8 cellular contexts compared by ENCODE assay signal in the genomic region with DNA sequence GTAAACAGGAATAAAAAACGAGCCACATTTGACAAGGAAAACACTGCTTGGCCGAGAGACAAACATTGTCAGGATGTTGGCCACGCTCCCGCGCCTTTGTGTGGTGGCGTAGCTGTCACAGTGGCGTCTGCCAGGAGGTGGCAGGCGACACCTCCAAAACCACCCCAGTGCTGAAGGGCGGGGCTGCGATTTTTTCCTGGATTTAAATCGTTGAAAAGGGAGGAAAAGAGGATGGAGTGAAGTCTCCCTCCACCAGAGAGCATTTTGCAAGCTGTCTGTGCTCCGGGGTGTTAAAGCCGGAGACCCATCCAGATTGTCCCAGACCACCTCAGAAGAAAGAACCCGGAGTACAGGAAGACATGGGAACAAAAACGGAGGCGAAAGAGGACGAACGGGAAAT. TPM values are rescaled to one million over a fixed set of nuclear protein-coding genes. Genes with fewer than 3 reads are reported as not detected.
DNase-seq lines count a peak whose midpoint lies in the region; ATAC-seq, FAIRE-seq and TF ChIP-seq lines count a peak whose summit lies in the region.

No MANE protein-coding gene starts in this region.

- peak in 2 of 3 donors; percentile 37 to 47 for DNase-seq in CD4-positive, CD25-positive, alpha-beta regulatory T cell
- peak; percentile 66 for DNase-seq in HT-29 (ENCODE audit: low spot score)
- DNase-seq in RWPE1 (ENCODE audit: low spot score) = peak; percentile 49
- peak; percentile 36 for DNase-seq in astrocyte (ENCODE audit: low read depth)
- DNase-seq in heart right ventricle = peak; percentile 88 to 89
- peak; percentile 89 for DNase-seq in pons (ENCODE audit: low spot score)
- DNase-seq in OCI-M2 (lab: John Stamatoyannopoulos, UW; ENCODE audit: unreplicated experiment) = no peak

- TF ChIP-seq CTCF in RWPE1 (conservative IDR thresholded peaks at IDR 0.05; ENCODE audit: low read depth) = peak; percentile 60
- peak; percentile 65 for TF ChIP-seq CTCF in astrocyte (IDR thresholded peaks at IDR 0.05; ENCODE audit: insufficient read depth, low read depth, low read length)
- TF ChIP-seq CTCF in heart right ventricle (IDR thresholded peaks at IDR 0.05) = peak; percentile 85 to 97 (median 86)

- H4K20me1 ChIP-seq in astrocyte (ENCODE audit: insufficient read depth, low read length) = peaks cover 23% of the 10 kb centered on the region

- peaks cover 25% of the 10 kb centered on the region for H3K36me3 ChIP-seq in CD4-positive, CD25-positive, alpha-beta regulatory T cell (ENCODE audit: control insufficient read depth, insufficient read depth, low read length)
- H3K36me3 ChIP-seq in astrocyte (ENCODE audit: insufficient read depth, low read length) = peaks cover 9% of the 10 kb centered on the region
- H3K36me3 ChIP-seq in heart right ventricle = peaks cover 0 to 33% (median 8%) of the 10 kb centered on the region in 9 donors

- peak overlapping the region in 1 of 3 donors; percentile 67 for H3K27ac Mint-ChIP-seq in CD4-positive, CD25-positive, alpha-beta regulatory T cell
- H3K27ac Mint-ChIP-seq in astrocyte (ENCODE audit: unreplicated experiment) = peak overlapping the region; percentile 29

- intact Hi-C loops in heart right ventricle (cut with DNase I) = loop anchor here (1.0 to 10.0 kb wide), 10 partner anchors 50 to 262 kb away; no protein-coding TSS in a partner anchor

- peaks cover 26% of the 10 kb centered on the region for H3K36me3 Mint-ChIP-seq in CD4-positive, CD25-positive, alpha-beta regulatory T cell
- peaks cover 30% of the 10 kb centered on the region for H3K36me3 Mint-ChIP-seq in astrocyte (ENCODE audit: low read depth, unreplicated experiment)

- WGBS in heart right ventricle, 2 donors = 5% methylated on average over 18 of the region's 18 CpGs

- no peak overlapping the region for H3K27ac ChIP-seq in CD4-positive, CD25-positive, alpha-beta regulatory T cell (ENCODE audit: insufficient read depth, low read length, poor library complexity, severe bottlenecking)
- peak overlapping the region; percentile 98 for H3K27ac ChIP-seq in RWPE1
- no peak overlapping the region for H3K27ac ChIP-seq in astrocyte (ENCODE audit: low read depth, low read length)
- peak overlapping the region in 9 of 10 donors; percentile 25 to 71 (median 55) for H3K27ac ChIP-seq in heart right ventricle

- FAIRE-seq in astrocyte (lab: Jason Lieb, UNC) = peak; percentile 80

- no peaks in the 10 kb centered on the region for H3K27me3 Mint-ChIP-seq in CD4-positive, CD25-positive, alpha-beta regulatory T cell
- no peaks in the 10 kb centered on the region for H3K27me3 Mint-ChIP-seq in astrocyte (ENCODE audit: low read depth, unreplicated experiment)

- CTCF ChIA-PET in RWPE1 (lab: Yijun Ruan, JAX) = interaction anchor here (0.6 to 2.8 kb wide), 7 partner anchors 30 to 202 kb away, joined by 3 to 32 read pairs (median 4); a partner anchor contains a TSS

- no peaks in the 10 kb centered on the region for H3K27me3 ChIP-seq in CD4-positive, CD25-positive, alpha-beta regulatory T cell (ENCODE audit: control insufficient read depth, insufficient read depth, low read length)
- H3K27me3 ChIP-seq in astrocyte (ENCODE audit: insufficient read depth, low read length) (no peaks in the 10 kb centered on the region), heart right ventricle (no peaks in the 10 kb centered on the region)

- H3K79me2 ChIP-seq in astrocyte (ENCODE audit: insufficient read depth, low read length) = peaks cover 3% of the 10 kb centered on the region

- H2AFZ ChIP-seq in astrocyte (ENCODE audit: low read depth, low read length) = no peak overlapping the region

- no peaks in the 10 kb centered on the region for H3K4me1 ChIP-seq in CD4-positive, CD25-positive, alpha-beta regulatory T cell (ENCODE audit: control insufficient read depth, insufficient read depth, low read length, poor library complexity, severe bottlenecking)
- H3K4me1 ChIP-seq in astrocyte (ENCODE audit: insufficient read depth, low read length) (peaks cover 16% of the 10 kb centered on the region), heart right ventricle (peaks cover 0 to 36% (median 15%) of the 10 kb centered on the region in 9 donors)

- H3K9me3 Mint-ChIP-seq in CD4-positive, CD25-positive, alpha-beta regulatory T cell = no peaks in the 10 kb centered on the region
- H3K9me3 Mint-ChIP-seq in astrocyte (ENCODE audit: unreplicated experiment) = no peaks in the 10 kb centered on the region

- H3K9ac ChIP-seq in astrocyte (ENCODE audit: low read length) = peak overlapping the region; percentile 19

- H3K4me3 Mint-ChIP-seq in CD4-positive, CD25-positive, alpha-beta regulatory T cell = no peak overlapping the region
- H3K4me3 Mint-ChIP-seq in astrocyte (ENCODE audit: unreplicated experiment) = no peak overlapping the region

- H3K4me3 ChIP-seq in CD4-positive, CD25-positive, alpha-beta regulatory T cell (ENCODE audit: low read depth, low read length) = no peak overlapping the region
- no peak overlapping the region for H3K4me3 ChIP-seq in astrocyte (ENCODE audit: insufficient read depth, low read depth, low read length)
- peak overlapping the region in 9 of 10 donors; percentile 27 to 53 (median 43) for H3K4me3 ChIP-seq in heart right ventricle

- POLR2A ChIA-PET in RWPE1 (lab: Yijun Ruan, JAX; ENCODE audit: low non-redundant PET) = no interaction called here

- ATAC-seq in CD4-positive, CD25-positive, alpha-beta regulatory T cell (ENCODE audit: low read depth in 2 of 2) = peak; percentile 55 to 70
- peak; percentile 40 to 90 (median 78) for ATAC-seq in heart right ventricle
- ATAC-seq in HG02981 (IDR thresholded peaks at IDR 0.05; ENCODE audit: unreplicated experiment) = no peak

- H3K9me3 ChIP-seq in CD4-positive, CD25-positive, alpha-beta regulatory T cell (ENCODE audit: control insufficient read depth in 2 of 2, low read length in 2 of 2) = no peaks in the 10 kb centered on the region
- no peaks in the 10 kb centered on the region for H3K9me3 ChIP-seq in astrocyte (ENCODE audit: insufficient read depth, low read depth, low read length)
- H3K9me3 ChIP-seq in heart right ventricle = no peaks in the 10 kb centered on the region

- H3K4me2 ChIP-seq in astrocyte (ENCODE audit: low read length) = peak overlapping the region; percentile 68

- H3K4me1 Mint-ChIP-seq in CD4-positive, CD25-positive, alpha-beta regulatory T cell = peaks cover 0 to 6% (median 5%) of the 10 kb centered on the region in 4 donors
- peaks cover 18% of the 10 kb centered on the region for H3K4me1 Mint-ChIP-seq in astrocyte (ENCODE audit: low read depth, unreplicated experiment)

RNA-seq across cellular contexts. Expression of a gene that starts 12.7 kb away (rescaled TPM):
- total RNA-seq in CD4-positive, CD25-positive, alpha-beta regulatory T cell = 36.2 TPM
- polyA plus RNA-seq in CD4-positive, CD25-positive, alpha-beta regulatory T cell = 10 to 100 TPM; 23.2 to 33.1 (median 29.4) TPM
- total RNA-seq in HT-29 (2014; rRNA removed; shearing (Covaris generic)) = 22.3 and 26.0 TPM in 2 replicates
- total RNA-seq in astrocyte (7.7 and 8.3 TPM in 2 replicates), heart right ventricle (10 to 100 TPM; 16.0 to 23.7 (median 20.5) TPM)
- 10 to 100 TPM; 11.6 to 20.8 TPM for polyA plus RNA-seq in heart right ventricle

RNA-seq across cellular contexts. Expression of a gene that starts 12.8 kb away (rescaled TPM):
- 65.0 TPM for total RNA-seq in CD4-positive, CD25-positive, alpha-beta regulatory T cell
- polyA plus RNA-seq in CD4-positive, CD25-positive, alpha-beta regulatory T cell = 100 to 1,000 TPM; 103 to 115 (median 110) TPM
- 22.8 and 30.5 TPM in 2 replicates for total RNA-seq in HT-29 (2014; rRNA removed; shearing (Covaris generic))
- total RNA-seq in astrocyte (48.3 and 61.8 TPM in 2 replicates), heart right ventricle (10 to 100 TPM; 23.7 to 47.5 (median 28.2) TPM)
- 10 to 100 TPM; 16.5 to 19.2 TPM for polyA plus RNA-seq in heart right ventricle

RNA-seq across cellular contexts. Expression of a gene that starts 42.8 kb away (rescaled TPM):
- total RNA-seq in CD4-positive, CD25-positive, alpha-beta regulatory T cell = 9.2 TPM
- 10 to 100 TPM; 15.7 to 34.7 (median 21.6) TPM for polyA plus RNA-seq in CD4-positive, CD25-positive, alpha-beta regulatory T cell
- 34.4 and 35.2 TPM in 2 replicates for total RNA-seq in HT-29 (2014; rRNA removed; shearing (Covaris generic))
- 17.3 and 18.4 TPM in 2 replicates for total RNA-seq in astrocyte
- 10 to 100 TPM in 8 of 10 donors, 1 to 10 TPM in 2; 9.3 to 14.9 (median 11.3) TPM for total RNA-seq in heart right ventricle
- polyA plus RNA-seq in heart right ventricle = 1 to 10 TPM; 4.8 to 5.0 TPM

Comparison
In these comparisons a context has a peak if more than half of its experiments do, and no peak if none do; other contexts are left out.
1. H3K27ac ChIP-seq: peak in RWPE1 (single experiment) and heart right ventricle (9 of 10); none in CD4-positive, CD25-positive, alpha-beta regulatory T cell (single experiment) and astrocyte (single experiment).
2. H3K4me3 ChIP-seq: peak in heart right ventricle (9 of 10); none in CD4-positive, CD25-positive, alpha-beta regulatory T cell (single experiment) and astrocyte (single experiment).
3. Peak in every context shown above with its lines, with median percentiles within 50 percentile points of each other: CTCF ChIP-seq.